Comparison of ENCODE assay signal across 14 cellular contexts in genomic region chr2:220891405-220891804, GRCh38.
DNase-seq lines count a peak whose midpoint lies in the region; ATAC-seq and TF ChIP-seq lines count a peak whose summit lies in the region.
"Had no signal": no experiment of that assay in that cellular context is flagged by ENCODE, and none has a peak within 500 bp of the region (broad histone marks: within the 10 kb centered on the region; RNA-seq: fewer than 3 reads in every experiment).

No MANE protein-coding gene starts in this region.

- H3K27me3 ChIP-seq in adipocyte (replicated peaks; ENCODE audit: control insufficient read depth, insufficient read depth, low read length) = no peaks in the 10 kb centered on the region
- H3K27me3 ChIP-seq: BLaER1 treated with 17β-estradiol and CSF1 and Interleukin-3, amounts not matched to agents 10 nM and 100 nM had no signal

- no peaks in the 10 kb centered on the region for H3K36me3 ChIP-seq in adipocyte (ENCODE audit: control insufficient read depth, insufficient read depth, low read length, severe bottlenecking)
- H3K36me3 ChIP-seq: BLaER1 treated with 17β-estradiol and CSF1 and Interleukin-3, amounts not matched to agents 10 nM and 100 nM had no signal

- in situ Hi-C loops in ACHN (cut with HindIII; ENCODE audit: low pct_ligation_motif_present, low pct_unique_long_range_greater_than_20kb, low sequenced_read_pairs) = no loop called here

- no peak overlapping the region for H3K4me3 ChIP-seq in adipocyte (ENCODE audit: low read length)
- H3K4me3 ChIP-seq: BLaER1 treated with 17β-estradiol and CSF1 and Interleukin-3, amounts not matched to agents 10 nM and 100 nM had no signal

- CTCF ChIA-PET in HEK293T (lab: Yijun Ruan, JAX) = interaction anchor here (1.1 kb wide), 1 partner anchor 10 kb away, joined by 3 read pairs; no protein-coding TSS in a partner anchor

- H3K9ac ChIP-seq in adipocyte (ENCODE audit: low read length) = no peak overlapping the region
- H3K9ac ChIP-seq: BLaER1 treated with 17β-estradiol and CSF1 and Interleukin-3, amounts not matched to agents 10 nM and 100 nM had no signal

- H3K4me1 ChIP-seq in adipocyte (ENCODE audit: control insufficient read depth, insufficient read depth, low read length) = peaks cover 4% of the 10 kb centered on the region
- H3K4me1 ChIP-seq: BLaER1 treated with 17β-estradiol and CSF1 and Interleukin-3, amounts not matched to agents 10 nM and 100 nM had no signal

- ATAC-seq in GM19467 (IDR thresholded peaks at IDR 0.05; ENCODE audit: unreplicated experiment) (no peak), HG02759 (IDR thresholded peaks at IDR 0.05; ENCODE audit: unreplicated experiment) (no peak)

- POLR2A ChIA-PET in HEK293T (lab: Yijun Ruan, JAX) = no interaction called here

- DNase-seq in ACHN = peak; percentile 86
- peak; percentile 60 for DNase-seq in HEK293T (ENCODE audit: extremely low spot score)
- peak; percentile 79 for DNase-seq in adipocyte (ENCODE audit: low read depth)
- peak; percentile 60 for DNase-seq in iPS DF 19.7 (ENCODE audit: low read depth, low spot score)
- DNase-seq in NCI-H1048 (lab: John Stamatoyannopoulos, UW) = no peak
- no peak for DNase-seq in NK-92 (lab: John Stamatoyannopoulos, UW; ENCODE audit: unreplicated experiment)
- DNase-seq: activated CD4-positive, alpha-beta T cell treated with anti-CD3 and anti-CD28 coated beads, Interleukin-2, amount 50 U/mL, for 4 hours; activated naive CD8-positive, alpha-beta T cell treated with anti-CD3 and anti-CD28 coated beads, Interleukin-2, amount 10 ng/mL, durations not matched to agents 7 days and 5 days; NCI-H2029; SIG-M5; stimulated activated naive CD4-positive, alpha-beta T cell treated with Interleukin-2 at 50 U/mL for 16 hours had no signal

- H3K9me3 ChIP-seq in adipocyte (ENCODE audit: control insufficient read depth, low read length) = peaks cover 7% of the 10 kb centered on the region
- H3K9me3 ChIP-seq: BLaER1 treated with 17β-estradiol and CSF1 and Interleukin-3, amounts not matched to agents 10 nM and 100 nM had no signal

TF ChIP-seq in HEK293T, 16 proteins besides CTCF, POLR2A, EP300 and RAD21:
- TF ChIP-seq SP1 (IDR thresholded peaks at IDR 0.05) (no peak), TARDBP (IDR thresholded peaks at IDR 0.05) (no peak), ZNF384 (IDR thresholded peaks at IDR 0.05) (no peak), L3MBTL2 (conservative IDR thresholded peaks at IDR 0.05) (no peak), ARNT (IDR thresholded peaks at IDR 0.05) (no peak), LEF1 (IDR thresholded peaks at IDR 0.05; ENCODE audit: borderline replicate concordance) (no peak), CTBP1 (IDR thresholded peaks at IDR 0.05; ENCODE audit: borderline replicate concordance) (no peak), FOXM1 (IDR thresholded peaks at IDR 0.05; ENCODE audit: borderline replicate concordance) (no peak), ELF4 (IDR thresholded peaks at IDR 0.05) (no peak), BHLHE40 (IDR thresholded peaks at IDR 0.05; ENCODE audit: borderline replicate concordance) (no peak), FOXK2 (IDR thresholded peaks at IDR 0.05) (no peak), FOXA1 (IDR thresholded peaks at IDR 0.05) (no peak), NFRKB (IDR thresholded peaks at IDR 0.05) (no peak), HDGF (IDR thresholded peaks at IDR 0.05; ENCODE audit: borderline replicate concordance) (no peak), SUZ12 (IDR thresholded peaks at IDR 0.05) (no peak), PKNOX1 (IDR thresholded peaks at IDR 0.05) (no peak)

Comparison
In these comparisons a context has a peak if more than half of its experiments do, and no peak if none do; other contexts are left out.
1. DNase-seq: peak in ACHN (single experiment), HEK293T (single experiment), adipocyte (single experiment) and iPS DF 19.7 (single experiment); none in NCI-H1048 (single experiment) and NK-92 (single experiment).